Comparison of ENCODE assay signal across 8 cellular contexts in the genomic region with DNA sequence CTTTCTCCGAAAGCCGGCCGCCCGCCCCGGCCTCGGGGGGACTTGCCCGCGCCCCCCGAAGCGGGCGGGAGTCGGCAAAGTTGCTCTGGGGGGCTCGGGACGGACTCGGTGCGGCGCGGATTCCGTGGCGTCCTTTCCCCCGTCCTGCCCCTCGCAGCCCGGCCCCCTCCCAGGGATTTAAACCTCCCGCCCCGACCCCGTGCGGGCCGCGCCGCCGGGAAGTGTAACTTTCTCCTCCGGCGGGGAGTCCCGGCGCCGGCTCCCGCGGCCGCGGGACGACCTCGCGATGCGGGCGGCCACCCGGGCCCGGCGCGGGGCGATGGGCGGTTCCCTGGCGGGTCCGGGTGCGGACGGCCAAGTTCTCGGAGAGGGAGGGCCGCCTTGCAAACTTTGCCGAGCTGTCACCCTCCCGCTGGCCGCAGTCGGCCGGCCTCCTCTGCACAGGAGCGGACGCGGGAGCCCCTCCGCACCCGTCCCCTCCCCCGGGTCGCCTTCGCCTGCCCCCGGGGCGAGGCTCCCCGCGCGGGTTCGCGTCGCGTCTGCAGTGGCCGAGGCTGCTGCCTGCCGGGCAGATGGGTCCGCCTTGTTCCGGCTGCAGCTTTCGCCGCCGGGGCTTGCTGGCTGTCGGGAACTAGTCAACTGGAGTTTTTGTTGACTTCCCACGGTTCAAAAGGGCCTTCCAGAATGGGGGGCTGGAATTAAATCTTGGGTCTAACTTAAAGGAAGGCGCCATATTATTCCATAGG. TPM values are rescaled to one million over a fixed set of nuclear protein-coding genes. Genes with fewer than 3 reads are reported as not detected.
A peak's percentile ranks its signal among the peaks of the same experiment; 100 is the strongest.
DNase-seq lines count a peak whose midpoint lies in the region; ATAC-seq, FAIRE-seq and TF ChIP-seq lines count a peak whose summit lies in the region.

No MANE protein-coding gene starts in this region.

- H2BK120ac ChIP-seq in H9 (ENCODE audit: low read depth, low read length, poor library complexity, severe bottlenecking), result no peak overlapping the region

- H3K4me3 ChIP-seq in AG04449 (ENCODE audit: low read depth, low read length) (peak overlapping the region; percentile 88), coronary artery (peak overlapping the region; percentile 94), right lobe of liver (peak overlapping the region; percentile 66 to 81 (median 79))

- no peak overlapping the region for H4K8ac ChIP-seq in H9 (replicated peaks; ENCODE audit: insufficient read length, low read depth, low read length)

- no peak overlapping the region for H2BK15ac ChIP-seq in H9 (ENCODE audit: low read depth, low read length)

- H3K23ac ChIP-seq in H9 (ENCODE audit: insufficient read length, low read depth, low read length), result no peak overlapping the region

- H3K14ac ChIP-seq in H9 (ENCODE audit: insufficient read depth, low read length), result peak overlapping the region; percentile 57

- no peak overlapping the region for H3T11ph ChIP-seq in H9 (ENCODE audit: low read length)

- 0 out of 2 replicates have a peak, but pooled peaks cover 1% of the 10 kb centered on the region for H3K27me3 ChIP-seq in H9 (ENCODE audit: insufficient read depth, low read length)
- no peaks in the 10 kb centered on the region for H3K27me3 ChIP-seq in right lobe of liver

- H3K18ac ChIP-seq in H9 (ENCODE audit: insufficient read length, low read depth, low read length), result peak overlapping the region; percentile 29

- H4K5ac ChIP-seq in H9 (ENCODE audit: insufficient read length, low read depth, low read length), result no peak overlapping the region

- POLR2A ChIA-PET in AG04449 (lab: Yijun Ruan, JAX), result no interaction called here

- H4K20me1 ChIP-seq in H9 (ENCODE audit: control insufficient read depth, insufficient read depth, insufficient read length), result no peaks in the 10 kb centered on the region

- H3K27me3 Mint-ChIP-seq in H9 (ENCODE audit: low read depth), result peaks cover 15% of the 10 kb centered on the region
- no peaks in the 10 kb centered on the region for H3K27me3 Mint-ChIP-seq in stimulated activated memory B cell treated with anti-CD40 and anti-IgM and Interleukin-4, amounts not matched to agents 10 μg/mL and 1 μg/mL and 100 μg/mL, for 72 hours

- CTCF ChIA-PET in AG04449 (lab: Yijun Ruan, JAX), result interaction anchor here (1.5 kb wide), 1 partner anchor 340 kb away, joined by 4 read pairs; no protein-coding TSS in a partner anchor

- H3K9me3 Mint-ChIP-seq in H9, result no peaks in the 10 kb centered on the region; a peak in 1 of 5 replicates
- no peaks in the 10 kb centered on the region for H3K9me3 Mint-ChIP-seq in stimulated activated memory B cell treated with anti-CD40 and anti-IgM and Interleukin-4, amounts not matched to agents 10 μg/mL and 1 μg/mL and 100 μg/mL, for 72 hours

- H3K4me1 Mint-ChIP-seq in H9, result peaks cover 47 to 54% of the 10 kb centered on the region in 2 experiments
- H3K4me1 Mint-ChIP-seq in stimulated activated memory B cell treated with anti-CD40 and anti-IgM and Interleukin-4, amounts not matched to agents 10 μg/mL and 1 μg/mL and 100 μg/mL, for 72 hours, result peaks cover 58% of the 10 kb centered on the region

- peak overlapping the region; percentile 49 for H3K9ac ChIP-seq in H9 (ENCODE audit: extremely low read depth, insufficient read length, low read length)

- TF ChIP-seq CTCF in AG04449 (IDR thresholded peaks at IDR 0.05; ENCODE audit: insufficient read depth, low read length, missing control alignments) (no peak), H9 (conservative IDR thresholded peaks at IDR 0.05) (no peak), VCaP (conservative IDR thresholded peaks at IDR 0.05) (no peak), coronary artery (IDR thresholded peaks at IDR 0.05) (no peak), right lobe of liver (IDR thresholded peaks at IDR 0.05) (no peak)

- H3K9me3 ChIP-seq in H9 (ENCODE audit: control insufficient read depth, low read depth, low read length) (no peaks in the 10 kb centered on the region), right lobe of liver (no peaks in the 10 kb centered on the region)

- no peaks in the 10 kb centered on the region for H3K79me2 ChIP-seq in H9 (ENCODE audit: insufficient read depth, low read length)

- H3K4me2 ChIP-seq in H9 (ENCODE audit: insufficient read depth, insufficient read length, low read length), result peak overlapping the region; percentile 78

- no peaks in the 10 kb centered on the region for H3K79me1 ChIP-seq in H9 (ENCODE audit: insufficient read depth, low read depth, low read length, poor library complexity, severe bottlenecking)

- intact Hi-C loops in right lobe of liver (cut with DNase I), result no loop called here

- no peak overlapping the region for H2AK5ac ChIP-seq in H9 (ENCODE audit: insufficient read length, low read length)

- no peak overlapping the region for H2BK12ac ChIP-seq in H9 (ENCODE audit: insufficient read length, low read depth, low read length)

- no peak overlapping the region for H2AFZ ChIP-seq in H9 (ENCODE audit: low read length)

- no peak overlapping the region for H3K56ac ChIP-seq in H9 (ENCODE audit: insufficient read length, low read depth, low read length)

- peak overlapping the region; percentile 84 to 93 for H3K4me3 Mint-ChIP-seq in H9
- H3K4me3 Mint-ChIP-seq in stimulated activated memory B cell treated with anti-CD40 and anti-IgM and Interleukin-4, amounts not matched to agents 10 μg/mL and 1 μg/mL and 100 μg/mL, for 72 hours, result peak overlapping the region; percentile 85

- no peak overlapping the region for H3K27ac ChIP-seq in H9 (ENCODE audit: insufficient read length, low read depth, low read length)
- peak overlapping the region; percentile 93 for H3K27ac ChIP-seq in VCaP
- peak overlapping the region; percentile 84 to 95 for H3K27ac ChIP-seq in coronary artery
- H3K27ac ChIP-seq in right lobe of liver, result peak overlapping the region; percentile 33 to 74 (median 68)

- H3K4me1 ChIP-seq in H9 (ENCODE audit: insufficient read depth, low read length) (peaks cover 4% of the 10 kb centered on the region; the same call in 1 of the 2 replicates), right lobe of liver (peaks cover 0 to 28% (median 10%) of the 10 kb centered on the region in 4 donors)

- WGBS in H9 (ENCODE audit: extremely low coverage, insufficient read length, low lambda C conversion rate), result no CpG with 5 or more reads among the region's 89 CpGs
- 3% methylated on average over 12 of the region's 89 CpGs for WGBS in right lobe of liver (ENCODE audit: insufficient coverage, low coverage, low lambda C conversion rate, missing lambda C conversion rate)

- H3K27ac Mint-ChIP-seq in H9, result peak overlapping the region in 1 of 3 experiments; percentile 88; a peak in 3 of 7 replicates
- peak overlapping the region; percentile 71 for H3K27ac Mint-ChIP-seq in stimulated activated memory B cell treated with anti-CD40 and anti-IgM and Interleukin-4, amounts not matched to agents 10 μg/mL and 1 μg/mL and 100 μg/mL, for 72 hours

- FAIRE-seq in GM19239 (lab: Jason Lieb, UNC), result no peak

- no peak for DNase-seq in AG04449 (ENCODE audit: low read depth, low spot score)
- DNase-seq in H9, result no peak
- peak; percentile 75 for DNase-seq in coronary artery (ENCODE audit: low spot score)
- peak; percentile 64 to 76 (median 64) for DNase-seq in right lobe of liver
- no peak for DNase-seq in GM19239 (ENCODE audit: insufficient read length, low spot score)
- DNase-seq in HPDE6-E6E7 (ENCODE audit: extremely low spot score), result no peak

- no peak overlapping the region for H4K91ac ChIP-seq in H9 (ENCODE audit: insufficient read length, low read depth, low read length)

- H3K36me3 Mint-ChIP-seq in H9 (ENCODE audit: insufficient read depth in 1 of 3, low read depth in 3 of 3), result peaks cover 10 to 18% (median 11%) of the 10 kb centered on the region in 3 experiments; a peak in 6 of 7 replicates
- H3K36me3 Mint-ChIP-seq in stimulated activated memory B cell treated with anti-CD40 and anti-IgM and Interleukin-4, amounts not matched to agents 10 μg/mL and 1 μg/mL and 100 μg/mL, for 72 hours, result peaks cover 30% of the 10 kb centered on the region

- H2BK20ac ChIP-seq in H9 (ENCODE audit: low read depth, low read length, poor library complexity, severe bottlenecking), result no peak overlapping the region

- H3K4ac ChIP-seq in H9 (ENCODE audit: low read depth, low read length), result no peak overlapping the region

- peaks cover 16% of the 10 kb centered on the region for H3K23me2 ChIP-seq in H9 (ENCODE audit: insufficient read length, low read depth, low read length, poor library complexity, severe bottlenecking)

- TF ChIP-seq POLR2A in right lobe of liver (IDR thresholded peaks at IDR 0.05), result peak; percentile 21

- ATAC-seq in right lobe of liver, result peak in 3 of 4 donors; percentile 3 to 7 (median 4)
- ATAC-seq in stimulated activated memory B cell treated with anti-CD40 and anti-IgM and Interleukin-4, amounts not matched to agents 10 μg/mL and 1 μg/mL and 100 μg/mL, for 72 hours, result no peak

- H3K36me3 ChIP-seq in right lobe of liver, result no peaks in the 10 kb centered on the region

- no peak overlapping the region for H2BK5ac ChIP-seq in H9 (ENCODE audit: insufficient read length, low read length)

RNA-seq across cellular contexts. Expression of a gene that starts 0.8 kb away (rescaled TPM):
- total RNA-seq in H9 (2021) (44.6 and 46.0 TPM in 2 replicates), right lobe of liver (10 to 100 TPM; 13.0 to 20.2 (median 15.0) TPM)

RNA-seq across cellular contexts. Expression of a gene that starts 40.9 kb away (rescaled TPM):
- total RNA-seq in H9 (2021), result 86.4 and 97.0 TPM in 2 replicates
- 10 to 100 TPM; 29.6 to 53.2 (median 48.3) TPM for total RNA-seq in right lobe of liver

Comparison
In these comparisons a context has a peak if more than half of its experiments do, and no peak if none do; other contexts are left out.
1. DNase-seq: peak in coronary artery (single experiment) and right lobe of liver (3 of 3); none in AG04449 (single experiment), H9 (single experiment), GM19239 (single experiment) and HPDE6-E6E7 (single experiment).
2. Peak in every context shown above with its lines, with median percentiles within 50 percentile points of each other: H3K4me3 ChIP-seq.